In the genomic region with DNA sequence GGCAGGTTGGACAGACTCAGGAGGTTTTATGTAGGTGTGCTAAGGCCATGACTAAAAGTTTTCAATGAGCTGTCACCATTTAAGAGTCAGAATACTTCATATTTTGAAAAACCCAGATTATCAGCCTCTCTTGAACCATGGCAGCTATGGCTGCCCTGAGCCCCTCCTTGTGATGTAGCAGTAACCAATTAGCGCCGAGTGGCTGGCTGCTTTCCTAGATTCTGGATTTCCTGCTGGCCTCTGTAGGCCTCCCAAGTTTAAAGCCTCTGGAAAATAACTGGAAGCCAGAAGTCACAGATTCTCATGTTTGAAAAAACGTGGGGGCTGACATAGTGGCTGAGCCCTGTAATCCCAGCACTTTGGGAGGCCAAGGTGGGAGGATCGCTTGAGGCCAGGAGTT, we compare ENCODE assay signal across 21 cellular contexts. TPM values are rescaled to one million over a fixed set of nuclear protein-coding genes. Genes with fewer than 3 reads are reported as not detected.
"Had no signal": no experiment of that assay in that cellular context is flagged by ENCODE, and none has a peak within 500 bp of the region (broad histone marks: within the 10 kb centered on the region; RNA-seq: fewer than 3 reads in every experiment).

No MANE protein-coding gene starts in this region.

- FAIRE-seq: colon had no signal

- H3K4me1 Mint-ChIP-seq: central memory CD8-positive, alpha-beta T cell; memory B cell had no signal

- H3K4me3 Mint-ChIP-seq: activated naive CD8-positive, alpha-beta T cell; activated T-cell treated with anti-CD3 and anti-CD28 coated beads, Interleukin-2, amount 50 U/mL, for 4 hours; central memory CD8-positive, alpha-beta T cell; memory B cell; nephron; T-helper 17 cell had no signal

- H3K27ac ChIP-seq: ascending aorta, brain microvascular endothelial cell, thyroid gland had no signal

- H3K27ac Mint-ChIP-seq: activated naive CD8-positive, alpha-beta T cell; activated T-helper 2 cell treated with anti-CD3 and anti-CD28 coated beads, Interferon-gamma antibody, Interleukin-2, Interleukin-4, amounts not matched to agents 10 μg/mL and 5 μg/mL and 100 μg/mL, durations not matched to agents 14 hours and 24 hours and 36 hours; memory B cell; T-helper 17 cell had no signal

- H3K27me3 ChIP-seq: adrenal gland, ascending aorta, brain microvascular endothelial cell, thyroid gland had no signal

- ATAC-seq: activated T-cell treated with anti-CD3 and anti-CD28 coated beads, Interleukin-2, amount 50 U/mL, for 4 hours; T-helper 17 cell had no signal

- DNase-seq: activated CD4-positive, alpha-beta T cell treated with anti-CD3 and anti-CD28 coated beads for 4 hours; activated CD4-positive, alpha-beta T cell treated with anti-CD3 and anti-CD28 coated beads, Interleukin-2, amount 50 U/mL, for 48 hours; activated CD4-positive, CD25-positive, alpha-beta regulatory T cell; activated CD8-positive, alpha-beta memory T cell treated with anti-CD3 and anti-CD28 coated beads, Interleukin-2, amount 50 U/mL, for 48 hours; activated naive CD4-positive, alpha-beta T cell; activated T-cell treated with anti-CD3 and anti-CD28 coated beads, Interleukin-2, amount 50 U/mL, for 4 hours; adrenal gland; brain microvascular endothelial cell; effector memory CD4-positive, alpha-beta T cell; foreskin melanocyte; stimulated activated CD4-positive, alpha-beta T cell treated with anti-CD3 and anti-CD28 coated beads, Interleukin-4, amount 100 ng/mL, for 24 hours; stimulated activated naive CD4-positive, alpha-beta T cell treated with Interleukin-2 at 50 U/mL for 16 hours; T-helper 17 cell had no signal

- H3K9me3 ChIP-seq: adrenal gland, ascending aorta, thyroid gland had no signal

- H3K36me3 Mint-ChIP-seq: activated naive CD8-positive, alpha-beta T cell; memory B cell had no signal

- H3K4me3 ChIP-seq: adrenal gland, ascending aorta, thyroid gland had no signal

- H3K4me1 ChIP-seq: ascending aorta had no signal

- H3K9me3 Mint-ChIP-seq: activated T-cell treated with anti-CD3 and anti-CD28 coated beads, Interleukin-2, amount 50 U/mL, for 4 hours; activated T-helper 2 cell treated with anti-CD3 and anti-CD28 coated beads, Interferon-gamma antibody, Interleukin-2, Interleukin-4, amounts not matched to agents 10 μg/mL and 5 μg/mL and 100 μg/mL, durations not matched to agents 14 hours and 24 hours and 36 hours; central memory CD8-positive, alpha-beta T cell; memory B cell; nephron had no signal

- H3K36me3 ChIP-seq: adrenal gland, brain microvascular endothelial cell, thyroid gland had no signal

RNA-seq across cellular contexts. Expression of a gene that starts 25.5 kb away (rescaled TPM):
- total RNA-seq: activated T-helper 2 cell treated with anti-CD3 and anti-CD28 coated beads, Interferon-gamma antibody, Interleukin-2, Interleukin-4, amounts not matched to agents 10 μg/mL and 5 μg/mL and 100 μg/mL, durations not matched to agents 14 hours and 24 hours and 36 hours; T-helper 17 cell had no signal
